12 cellular contexts compared by ENCODE assay signal in genomic region chr17:50173335-50173941, GRCh38. TPM values are rescaled to one million over a fixed set of nuclear protein-coding genes. Genes with fewer than 3 reads are reported as not detected.
DNase-seq lines count a peak whose midpoint lies in the region; ATAC-seq, FAIRE-seq and TF ChIP-seq lines count a peak whose summit lies in the region.
"Had no signal": no experiment of that assay in that cellular context is flagged by ENCODE, and none has a peak within 500 bp of the region (broad histone marks: within the 10 kb centered on the region; RNA-seq: fewer than 3 reads in every experiment).

No MANE protein-coding gene starts in this region.

- ATAC-seq in left colon, result no peak
- ATAC-seq: GM12878, mucosa of descending colon had no signal

- TF ChIP-seq CTCF in mesothelial cell of epicardium (IDR thresholded peaks at IDR 0.05; ENCODE audit: unreplicated experiment), result no peak

- peak overlapping the region; percentile 97 for H3K27ac Mint-ChIP-seq in mesothelial cell of epicardium
- H3K27ac Mint-ChIP-seq in activated CD4-positive, alpha-beta memory T cell treated with anti-CD3 and anti-CD28 coated beads, Interleukin-2, amount 10 ng/mL, durations not matched to agents 7 days and 5 days, result no peak overlapping the region
- no peak overlapping the region for H3K27ac Mint-ChIP-seq in activated CD4-positive, alpha-beta T cell treated with anti-CD3 and anti-CD28 coated beads, Interleukin-2, amount 10 ng/mL, durations not matched to agents 7 days and 5 days

- no peaks in the 10 kb centered on the region for H3K36me3 Mint-ChIP-seq in mesothelial cell of epicardium
- H3K36me3 Mint-ChIP-seq in activated CD4-positive, alpha-beta memory T cell treated with anti-CD3 and anti-CD28 coated beads, Interleukin-2, amount 10 ng/mL, durations not matched to agents 7 days and 5 days (ENCODE audit: low read depth), result no peaks in the 10 kb centered on the region
- no peaks in the 10 kb centered on the region for H3K36me3 Mint-ChIP-seq in activated CD4-positive, alpha-beta T cell treated with anti-CD3 and anti-CD28 coated beads, Interleukin-2, amount 10 ng/mL, durations not matched to agents 7 days and 5 days (ENCODE audit: low read depth)

- no peak overlapping the region for H3K4me3 Mint-ChIP-seq in mesothelial cell of epicardium
- H3K4me3 Mint-ChIP-seq in activated CD4-positive, alpha-beta memory T cell treated with anti-CD3 and anti-CD28 coated beads, Interleukin-2, amount 10 ng/mL, durations not matched to agents 7 days and 5 days, result no peak overlapping the region
- H3K4me3 Mint-ChIP-seq in activated CD4-positive, alpha-beta T cell treated with anti-CD3 and anti-CD28 coated beads, Interleukin-2, amount 10 ng/mL, durations not matched to agents 7 days and 5 days, result no peak overlapping the region

- peaks cover 4 to 16% of the 10 kb centered on the region in 2 donors for H3K4me1 ChIP-seq in esophagus (ENCODE audit: control insufficient read depth in 2 of 2, insufficient read depth in 2 of 2, low read length in 1 of 2)

- H3K4me3 ChIP-seq in MG63 (no peak overlapping the region), esophagus (ENCODE audit: low read depth in 1 of 2, low read length in 2 of 2) (no peak overlapping the region)
- H3K4me3 ChIP-seq: GM12878, mucosa of descending colon had no signal

- DNase-seq in MG63 (peak; percentile 85), mesothelial cell of epicardium (ENCODE audit: low spot score in 2 of 2, unreplicated experiment in 2 of 2) (no peak), urothelium cell line (ENCODE audit: low spot score) (peak; percentile 73), left colon (no peak), NCI-H187 treated with DMSO at 0.1 percent for 48 hours (lab: John Stamatoyannopoulos, UW) (no peak)
- no peak for DNase-seq in activated CD4-positive, alpha-beta memory T cell treated with anti-CD3 and anti-CD28 coated beads, Interleukin-2, amount 10 ng/mL, durations not matched to agents 7 days and 5 days
- no peak for DNase-seq in activated CD4-positive, alpha-beta T cell treated with anti-CD3 and anti-CD28 coated beads, Interleukin-2, amount 10 ng/mL, durations not matched to agents 7 days and 5 days
- DNase-seq: activated CD4-positive, alpha-beta T cell treated with anti-CD3 and anti-CD28 coated beads for 4 hours had no signal

- no peaks in the 10 kb centered on the region for H3K36me3 ChIP-seq in MG63
- no peaks in the 10 kb centered on the region for H3K36me3 ChIP-seq in esophagus (ENCODE audit: control insufficient read depth in 2 of 2, insufficient read depth in 2 of 2, low read length in 1 of 2)

- peaks cover 41% of the 10 kb centered on the region for H3K4me1 Mint-ChIP-seq in mesothelial cell of epicardium
- H3K4me1 Mint-ChIP-seq in activated CD4-positive, alpha-beta memory T cell treated with anti-CD3 and anti-CD28 coated beads, Interleukin-2, amount 10 ng/mL, durations not matched to agents 7 days and 5 days, result peaks cover 30% of the 10 kb centered on the region
- peaks cover 24% of the 10 kb centered on the region for H3K4me1 Mint-ChIP-seq in activated CD4-positive, alpha-beta T cell treated with anti-CD3 and anti-CD28 coated beads, Interleukin-2, amount 10 ng/mL, durations not matched to agents 7 days and 5 days

- H3K9me3 Mint-ChIP-seq in mesothelial cell of epicardium, result no peaks in the 10 kb centered on the region
- no peaks in the 10 kb centered on the region for H3K9me3 Mint-ChIP-seq in activated CD4-positive, alpha-beta memory T cell treated with anti-CD3 and anti-CD28 coated beads, Interleukin-2, amount 10 ng/mL, durations not matched to agents 7 days and 5 days
- H3K9me3 Mint-ChIP-seq in activated CD4-positive, alpha-beta T cell treated with anti-CD3 and anti-CD28 coated beads, Interleukin-2, amount 10 ng/mL, durations not matched to agents 7 days and 5 days, result no peaks in the 10 kb centered on the region

- CTCF ChIA-PET in activated CD4-positive, alpha-beta memory T cell treated with anti-CD3 and anti-CD28 coated beads, Interleukin-2, amount 10 ng/mL, durations not matched to agents 7 days and 5 days (lab: Charles Lee), result interaction anchor here (1.0 to 3.5 kb wide), 4 partner anchors 12 to 79 kb away, joined by 5 to 11 read pairs (median 6); no protein-coding TSS in a partner anchor
- CTCF ChIA-PET in activated CD4-positive, alpha-beta T cell treated with anti-CD3 and anti-CD28 coated beads, Interleukin-2, amount 10 ng/mL, durations not matched to agents 7 days and 5 days (lab: Charles Lee), result interaction anchor here (0.7 to 1.9 kb wide), 5 partner anchors 12 to 65 kb away, joined by 3 to 8 read pairs (median 4); no protein-coding TSS in a partner anchor

- 59 to 70% methylated on average over 10 of the region's 10 CpGs for WGBS in esophagus, 2 donors

- H3K27ac ChIP-seq in esophagus (ENCODE audit: low read depth in 2 of 2, low read length in 1 of 2), result peak overlapping the region; percentile 63 to 68

- H3K9me3 ChIP-seq in MG63, result no peaks in the 10 kb centered on the region
- H3K9me3 ChIP-seq in esophagus (ENCODE audit: control insufficient read depth in 2 of 2, insufficient read depth in 1 of 2, low read depth in 1 of 2, low read length in 1 of 2), result no peaks in the 10 kb centered on the region
- H3K9me3 ChIP-seq: mucosa of descending colon had no signal

- no peak for FAIRE-seq in urothelium cell line (lab: Jason Lieb, UNC)
- FAIRE-seq: GM12878 had no signal

- H3K27me3 ChIP-seq in MG63 (no peaks in the 10 kb centered on the region), esophagus (ENCODE audit: control insufficient read depth in 1 of 2, insufficient read depth in 2 of 2, low read length in 2 of 2) (no peaks in the 10 kb centered on the region)

- POLR2A ChIA-PET in activated CD4-positive, alpha-beta memory T cell treated with anti-CD3 and anti-CD28 coated beads, Interleukin-2, amount 10 ng/mL, durations not matched to agents 7 days and 5 days (lab: Charles Lee), result no interaction called here
- POLR2A ChIA-PET in activated CD4-positive, alpha-beta T cell treated with anti-CD3 and anti-CD28 coated beads, Interleukin-2, amount 10 ng/mL, durations not matched to agents 7 days and 5 days (lab: Charles Lee), result no interaction called here

- H3K27me3 Mint-ChIP-seq in mesothelial cell of epicardium (ENCODE audit: low read depth), result no peaks in the 10 kb centered on the region
- H3K27me3 Mint-ChIP-seq in activated CD4-positive, alpha-beta memory T cell treated with anti-CD3 and anti-CD28 coated beads, Interleukin-2, amount 10 ng/mL, durations not matched to agents 7 days and 5 days, result peaks cover 6% of the 10 kb centered on the region
- H3K27me3 Mint-ChIP-seq in activated CD4-positive, alpha-beta T cell treated with anti-CD3 and anti-CD28 coated beads, Interleukin-2, amount 10 ng/mL, durations not matched to agents 7 days and 5 days, result peaks cover 3% of the 10 kb centered on the region

- intact Hi-C loops in left colon (cut with DNase I, micrococcal nuclease), result loop anchor here in 1 of 2 donors (10.0 kb wide), 1 partner anchor 59 kb away; no protein-coding TSS in a partner anchor

RNA-seq across cellular contexts. Expression of gene SGCA, which starts 7.6 kb away (rescaled TPM):
- 1.1 TPM in 1 of 2 replicates, not detected in the other for total RNA-seq in MG63 (2014; rRNA removed; shearing (Covaris generic); ENCODE audit: low replicate concordance)
- 1 to 10 TPM; 7.1 to 10.0 TPM for polyA plus RNA-seq in esophagus
- total RNA-seq in mesothelial cell of epicardium (not detected in 3 replicates), left colon (1 to 10 TPM in 1 of 2 donors, under 1 TPM in 1; 0.31 to 4.7 TPM)
- under 1 TPM in 1 of 2 experiments, not detected in 1; 0.30 TPM for total RNA-seq in activated CD4-positive, alpha-beta memory T cell treated with anti-CD3 and anti-CD28 coated beads, Interleukin-2, amount 10 ng/mL, durations not matched to agents 7 days and 5 days
- not detected for total RNA-seq in activated CD4-positive, alpha-beta T cell treated with anti-CD3 and anti-CD28 coated beads, Interleukin-2, amount 10 ng/mL, durations not matched to agents 7 days and 5 days
- total RNA-seq: cerebellum had no signal

RNA-seq across cellular contexts. Expression of gene PPP1R9B, which starts 23.0 kb away (rescaled TPM):
- total RNA-seq in MG63 (2014; rRNA removed; shearing (Covaris generic); ENCODE audit: low replicate concordance), result 56.1 and 68.2 TPM in 2 replicates
- polyA plus RNA-seq in esophagus, result 10 to 100 TPM; 15.4 to 31.3 TPM
- 56.4 to 58.6 TPM (median 56.6 TPM) in 3 replicates for total RNA-seq in mesothelial cell of epicardium
- total RNA-seq in activated CD4-positive, alpha-beta memory T cell treated with anti-CD3 and anti-CD28 coated beads, Interleukin-2, amount 10 ng/mL, durations not matched to agents 7 days and 5 days, result 100 to 1,000 TPM; 136 to 137 TPM
- 100 to 1,000 TPM; 110 to 117 TPM for total RNA-seq in activated CD4-positive, alpha-beta T cell treated with anti-CD3 and anti-CD28 coated beads, Interleukin-2, amount 10 ng/mL, durations not matched to agents 7 days and 5 days
- total RNA-seq in left colon, result 10 to 100 TPM; 30.6 to 34.3 TPM

RNA-seq across cellular contexts. Expression of gene COL1A1, which starts 28.0 kb away (rescaled TPM):
- total RNA-seq in MG63 (2014; rRNA removed; shearing (Covaris generic); ENCODE audit: low replicate concordance), result 261 and 431 TPM in 2 replicates
- 10 to 100 TPM; 11.8 to 12.8 TPM for polyA plus RNA-seq in esophagus
- total RNA-seq in mesothelial cell of epicardium, result 3,780 to 4,004 TPM (median 3,972 TPM) in 3 replicates
- under 1 TPM; 0.50 to 0.55 TPM for total RNA-seq in activated CD4-positive, alpha-beta memory T cell treated with anti-CD3 and anti-CD28 coated beads, Interleukin-2, amount 10 ng/mL, durations not matched to agents 7 days and 5 days
- under 1 TPM; 0.31 to 0.55 TPM for total RNA-seq in activated CD4-positive, alpha-beta T cell treated with anti-CD3 and anti-CD28 coated beads, Interleukin-2, amount 10 ng/mL, durations not matched to agents 7 days and 5 days
- total RNA-seq in left colon, result 10 to 100 TPM; 33.5 to 91.9 TPM

RNA-seq across cellular contexts. Expression of gene SAMD14, which starts 43.5 kb away (rescaled TPM):
- total RNA-seq in MG63 (2014; rRNA removed; shearing (Covaris generic); ENCODE audit: low replicate concordance), result not detected in 2 replicates
- polyA plus RNA-seq in esophagus, result under 1 TPM; 0.37 to 0.44 TPM
- total RNA-seq in mesothelial cell of epicardium (17.3 to 20.0 TPM (median 19.4 TPM) in 3 replicates), left colon (under 1 TPM; 0.70 to 0.92 TPM)
- total RNA-seq in activated CD4-positive, alpha-beta memory T cell treated with anti-CD3 and anti-CD28 coated beads, Interleukin-2, amount 10 ng/mL, durations not matched to agents 7 days and 5 days, result 1 to 10 TPM in 1 of 2 experiments, under 1 TPM in 1; 0.68 to 1.3 TPM
- total RNA-seq in activated CD4-positive, alpha-beta T cell treated with anti-CD3 and anti-CD28 coated beads, Interleukin-2, amount 10 ng/mL, durations not matched to agents 7 days and 5 days, result under 1 TPM; 0.07 to 0.23 TPM

Comparison
In these comparisons a context has a peak if more than half of its experiments do, and no peak if none do; other contexts are left out.
1. DNase-seq: peak in MG63 (single experiment) and urothelium cell line (single experiment); none in mesothelial cell of epicardium (0 of 2), activated CD4-positive, alpha-beta memory T cell treated with anti-CD3 and anti-CD28 coated beads, Interleukin-2, amount 10 ng/mL, durations not matched to agents 7 days and 5 days (single experiment), activated CD4-positive, alpha-beta T cell treated with anti-CD3 and anti-CD28 coated beads, Interleukin-2, amount 10 ng/mL, durations not matched to agents 7 days and 5 days (single experiment), left colon (0 of 2) and NCI-H187 treated with DMSO at 0.1 percent for 48 hours (single experiment).
2. RNA of gene COL1A1, which starts 28.0 kb away (total RNA-seq): 3,780 to 4,004 TPM in mesothelial cell of epicardium, 261 to 431 TPM in MG63 and 33.5 to 91.9 TPM in left colon; 0.50 to 0.55 TPM in activated CD4-positive, alpha-beta memory T cell treated with anti-CD3 and anti-CD28 coated beads, Interleukin-2, amount 10 ng/mL, durations not matched to agents 7 days and 5 days and 0.31 to 0.55 TPM in activated CD4-positive, alpha-beta T cell treated with anti-CD3 and anti-CD28 coated beads, Interleukin-2, amount 10 ng/mL, durations not matched to agents 7 days and 5 days; every median in the first group is over 10 times any median in the second.